In the genomic region with DNA sequence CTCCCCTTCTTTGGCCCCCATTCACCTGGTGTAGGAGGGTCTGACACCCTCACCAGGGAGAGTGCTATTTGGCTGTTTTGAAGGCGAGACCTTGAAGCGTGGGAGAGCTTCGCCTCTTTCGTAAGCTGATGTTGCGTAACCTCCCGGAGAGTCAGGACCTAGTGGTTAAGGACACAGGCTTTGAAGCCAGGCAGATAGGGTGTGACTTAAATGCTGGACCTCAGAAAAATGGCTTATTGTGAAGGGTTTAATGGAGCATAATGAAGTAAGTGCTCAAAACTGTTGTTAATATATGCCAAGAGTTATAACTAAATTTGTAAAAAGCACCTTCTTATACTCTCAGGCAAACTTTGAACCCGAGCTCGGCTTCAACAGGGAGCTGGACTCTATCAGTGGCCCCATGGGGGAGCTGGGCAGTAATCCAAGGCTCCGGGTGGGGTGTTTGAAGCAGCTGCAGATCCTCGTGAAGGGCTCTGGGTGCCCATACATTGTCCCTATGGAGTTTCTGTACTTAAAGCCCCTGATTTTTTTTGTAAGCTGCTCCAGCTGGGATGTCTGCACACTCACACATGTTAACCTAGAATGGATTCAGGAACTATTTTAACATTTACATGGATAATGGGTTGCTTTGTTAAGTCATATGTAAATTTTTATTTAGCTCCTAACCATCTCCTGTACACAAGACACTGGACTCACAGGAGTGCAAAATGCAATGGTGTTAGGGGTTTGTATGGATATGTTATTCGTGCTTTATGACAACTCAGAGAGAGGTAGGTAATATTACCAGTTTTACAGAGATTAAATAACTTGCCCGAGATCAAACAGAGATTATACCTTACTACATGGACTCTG, we compare ENCODE assay signal across 1 cellular context.
TF ChIP-seq lines count a peak whose summit lies in the region.

No MANE protein-coding gene starts in this region.

TF ChIP-seq in HepG2, 621 proteins besides CTCF, POLR2A, EP300 and RAD21 (continued from another document and continues in another):
- TF ChIP-seq, protein P1, sequence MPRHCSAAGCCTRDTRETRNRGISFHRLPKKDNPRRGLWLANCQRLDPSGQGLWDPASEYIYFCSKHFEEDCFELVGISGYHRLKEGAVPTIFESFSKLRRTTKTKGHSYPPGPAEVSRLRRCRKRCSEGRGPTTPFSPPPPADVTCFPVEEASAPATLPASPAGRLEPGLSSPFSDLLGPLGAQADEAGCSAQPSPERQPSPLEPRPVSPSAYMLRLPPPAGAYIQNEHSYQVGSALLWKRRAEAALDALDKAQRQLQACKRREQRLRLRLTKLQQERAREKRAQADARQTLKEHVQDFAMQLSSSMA (CRISPR knock-in tag; IDR thresholded peaks at IDR 0.05) = no peak
- TF ChIP-seq, protein P2, sequence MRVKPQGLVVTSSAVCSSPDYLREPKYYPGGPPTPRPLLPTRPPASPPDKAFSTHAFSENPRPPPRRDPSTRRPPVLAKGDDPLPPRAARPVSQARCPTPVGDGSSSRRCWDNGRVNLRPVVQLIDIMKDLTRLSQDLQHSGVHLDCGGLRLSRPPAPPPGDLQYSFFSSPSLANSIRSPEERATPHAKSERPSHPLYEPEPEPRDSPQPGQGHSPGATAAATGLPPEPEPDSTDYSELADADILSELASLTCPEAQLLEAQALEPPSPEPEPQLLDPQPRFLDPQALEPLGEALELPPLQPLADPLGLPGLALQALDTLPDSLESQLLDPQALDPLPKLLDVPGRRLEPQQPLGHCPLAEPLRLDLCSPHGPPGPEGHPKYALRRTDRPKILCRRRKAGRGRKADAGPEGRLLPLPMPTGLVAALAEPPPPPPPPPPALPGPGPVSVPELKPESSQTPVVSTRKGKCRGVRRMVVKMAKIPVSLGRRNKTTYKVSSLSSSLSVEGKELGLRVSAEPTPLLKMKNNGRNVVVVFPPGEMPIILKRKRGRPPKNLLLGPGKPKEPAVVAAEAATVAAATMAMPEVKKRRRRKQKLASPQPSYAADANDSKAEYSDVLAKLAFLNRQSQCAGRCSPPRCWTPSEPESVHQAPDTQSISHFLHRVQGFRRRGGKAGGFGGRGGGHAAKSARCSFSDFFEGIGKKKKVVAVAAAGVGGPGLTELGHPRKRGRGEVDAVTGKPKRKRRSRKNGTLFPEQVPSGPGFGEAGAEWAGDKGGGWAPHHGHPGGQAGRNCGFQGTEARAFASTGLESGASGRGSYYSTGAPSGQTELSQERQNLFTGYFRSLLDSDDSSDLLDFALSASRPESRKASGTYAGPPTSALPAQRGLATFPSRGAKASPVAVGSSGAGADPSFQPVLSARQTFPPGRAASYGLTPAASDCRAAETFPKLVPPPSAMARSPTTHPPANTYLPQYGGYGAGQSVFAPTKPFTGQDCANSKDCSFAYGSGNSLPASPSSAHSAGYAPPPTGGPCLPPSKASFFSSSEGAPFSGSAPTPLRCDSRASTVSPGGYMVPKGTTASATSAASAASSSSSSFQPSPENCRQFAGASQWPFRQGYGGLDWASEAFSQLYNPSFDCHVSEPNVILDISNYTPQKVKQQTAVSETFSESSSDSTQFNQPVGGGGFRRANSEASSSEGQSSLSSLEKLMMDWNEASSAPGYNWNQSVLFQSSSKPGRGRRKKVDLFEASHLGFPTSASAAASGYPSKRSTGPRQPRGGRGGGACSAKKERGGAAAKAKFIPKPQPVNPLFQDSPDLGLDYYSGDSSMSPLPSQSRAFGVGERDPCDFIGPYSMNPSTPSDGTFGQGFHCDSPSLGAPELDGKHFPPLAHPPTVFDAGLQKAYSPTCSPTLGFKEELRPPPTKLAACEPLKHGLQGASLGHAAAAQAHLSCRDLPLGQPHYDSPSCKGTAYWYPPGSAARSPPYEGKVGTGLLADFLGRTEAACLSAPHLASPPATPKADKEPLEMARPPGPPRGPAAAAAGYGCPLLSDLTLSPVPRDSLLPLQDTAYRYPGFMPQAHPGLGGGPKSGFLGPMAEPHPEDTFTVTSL (CRISPR knock-in tag; IDR thresholded peaks at IDR 0.05; ENCODE audit: borderline replicate concordance) = peak; percentile 97
- TF ChIP-seq AGO1 (IDR thresholded peaks at IDR 0.05; ENCODE audit: low read depth, low read length, poor library complexity, severe bottlenecking) (no peak), ZNF605 (CRISPR knock-in tag; IDR thresholded peaks at IDR 0.05) (peak; percentile 96), ZNF34 (CRISPR knock-in tag; IDR thresholded peaks at IDR 0.05; ENCODE audit: borderline replicate concordance) (peak; percentile 69; the same call in 1 of the 2 replicates), MBD4 (IDR thresholded peaks at IDR 0.05; ENCODE audit: borderline replicate concordance, low read length) (no peak), FOXK1 (CRISPR knock-in tag; IDR thresholded peaks at IDR 0.05; ENCODE audit: borderline replicate concordance, low read depth) (peak; percentile 91; the same call in 1 of the 2 replicates), ZFP82 (CRISPR knock-in tag; IDR thresholded peaks at IDR 0.05; ENCODE audit: borderline replicate concordance) (0 out of 2 replicates have a peak, but pooled peaks have one; percentile 70), BORCS8-MEF2B (CRISPR knock-in tag; IDR thresholded peaks at IDR 0.05) (peak; percentile 94), TCF7 (IDR thresholded peaks at IDR 0.05; ENCODE audit: low read depth) (peak; percentile 84), ZNF616 (CRISPR knock-in tag; IDR thresholded peaks at IDR 0.05; ENCODE audit: low read depth) (peak; percentile 57; the same call in 1 of the 2 replicates), ZNF30 (CRISPR knock-in tag; IDR thresholded peaks at IDR 0.05) (no peak), ZFAT (CRISPR knock-in tag; conservative IDR thresholded peaks at IDR 0.05) (no peak), HNRNPLL (IDR thresholded peaks at IDR 0.05; ENCODE audit: low read depth, low read length, poor library complexity, severe bottlenecking) (no peak), MED13 (CRISPR knock-in tag; IDR thresholded peaks at IDR 0.05) (no peak; the same call in 1 of the 2 replicates), CBX1 (IDR thresholded peaks at IDR 0.05; ENCODE audit: low read depth) (peak; percentile 38), KDM4B (CRISPR knock-in tag; IDR thresholded peaks at IDR 0.05) (peak; percentile 95), RXRB (CRISPR knock-in tag; IDR thresholded peaks at IDR 0.05; ENCODE audit: borderline replicate concordance) (peak; percentile 98), ZNF589 (CRISPR knock-in tag; conservative IDR thresholded peaks at IDR 0.05) (peak; percentile 94), ZNF749 (CRISPR knock-in tag; IDR thresholded peaks at IDR 0.05; ENCODE audit: borderline replicate concordance) (peak; percentile 75; the same call in 1 of the 2 replicates), ATF1 (CRISPR knock-in tag; IDR thresholded peaks at IDR 0.05) (no peak), ZBTB42 (CRISPR knock-in tag; IDR thresholded peaks at IDR 0.05) (no peak), ATAD3A (CRISPR knock-in tag; IDR thresholded peaks at IDR 0.05) (no peak), TBP (CRISPR knock-in tag; IDR thresholded peaks at IDR 0.05) (no peak; the same call in 1 of the 2 replicates), ZMAT3 (CRISPR knock-in tag; conservative IDR thresholded peaks at IDR 0.05) (peak; percentile 70; the same call in 1 of the 2 replicates), NFE2 (CRISPR knock-in tag; IDR thresholded peaks at IDR 0.05) (no peak), YEATS2 (CRISPR knock-in tag; IDR thresholded peaks at IDR 0.05; ENCODE audit: borderline replicate concordance) (peak; percentile 52; the same call in 1 of the 2 replicates), ZNF816 (CRISPR knock-in tag; IDR thresholded peaks at IDR 0.05; ENCODE audit: borderline replicate concordance) (peak; percentile 75; the same call in 1 of the 2 replicates), ZNF839 (CRISPR knock-in tag; IDR thresholded peaks at IDR 0.05; ENCODE audit: borderline replicate concordance) (no peak), SOX13 (IDR thresholded peaks at IDR 0.05) (peak; percentile 69), SOX13 (CRISPR knock-in tag; conservative IDR thresholded peaks at IDR 0.05 in 1 of 2, IDR thresholded peaks at IDR 0.05 in 1 of 2) (peak in 1 of 2 experiments; percentile 93; a peak in 2 of 4 replicates), ZSCAN12 (CRISPR knock-in tag; IDR thresholded peaks at IDR 0.05) (no peak), ZNF709 (CRISPR knock-in tag; IDR thresholded peaks at IDR 0.05) (0 out of 2 replicates have a peak, but pooled peaks have one; percentile 29), ZNF773 (CRISPR knock-in tag; IDR thresholded peaks at IDR 0.05; ENCODE audit: borderline replicate concordance) (no peak), GFI1 (CRISPR knock-in tag; IDR thresholded peaks at IDR 0.05; ENCODE audit: borderline replicate concordance) (peak; percentile 86), IKZF4 (CRISPR knock-in tag; IDR thresholded peaks at IDR 0.05; ENCODE audit: borderline replicate concordance, low read depth, not compliant biosample characterization) (no peak), ZNF333 (CRISPR knock-in tag; IDR thresholded peaks at IDR 0.05; ENCODE audit: borderline replicate concordance) (no peak), ZNF562 (CRISPR knock-in tag; IDR thresholded peaks at IDR 0.05; ENCODE audit: borderline replicate concordance) (no peak), HCFC1 (IDR thresholded peaks at IDR 0.05; ENCODE audit: low read depth, low read length) (no peak), PPARG (CRISPR knock-in tag; conservative IDR thresholded peaks at IDR 0.05) (peak; percentile 85), SSRP1 (CRISPR knock-in tag; IDR thresholded peaks at IDR 0.05) (peak; percentile 95), ZNF431 (CRISPR knock-in tag; IDR thresholded peaks at IDR 0.05; ENCODE audit: borderline replicate concordance, low read depth) (peak; percentile 70; the same call in 1 of the 2 replicates), ZNF234 (CRISPR knock-in tag; conservative IDR thresholded peaks at IDR 0.05) (no peak), HDAC1 (CRISPR knock-in tag; IDR thresholded peaks at IDR 0.05) (peak; percentile 92), TOPORS (CRISPR knock-in tag; IDR thresholded peaks at IDR 0.05) (no peak), NR3C1 (CRISPR knock-in tag; IDR thresholded peaks at IDR 0.05) (no peak), ATF7-NPFF (CRISPR knock-in tag; IDR thresholded peaks at IDR 0.05; ENCODE audit: low read depth) (peak; percentile 82; the same call in 1 of the 2 replicates), GTF3A (CRISPR knock-in tag; conservative IDR thresholded peaks at IDR 0.05) (0 out of 2 replicates have a peak, but pooled peaks have one; percentile 56), ZNF180 (CRISPR knock-in tag; IDR thresholded peaks at IDR 0.05; ENCODE audit: borderline replicate concordance, low read depth) (no peak), ZNF629 (CRISPR knock-in tag; conservative IDR thresholded peaks at IDR 0.05) (peak; percentile 27; the same call in 1 of the 2 replicates), PTBP1 (IDR thresholded peaks at IDR 0.05; ENCODE audit: low read depth, low read length, poor library complexity, severe bottlenecking) (no peak), SALL1 (CRISPR knock-in tag; IDR thresholded peaks at IDR 0.05) (peak; percentile 98)
- TF ChIP-seq, protein P3, sequence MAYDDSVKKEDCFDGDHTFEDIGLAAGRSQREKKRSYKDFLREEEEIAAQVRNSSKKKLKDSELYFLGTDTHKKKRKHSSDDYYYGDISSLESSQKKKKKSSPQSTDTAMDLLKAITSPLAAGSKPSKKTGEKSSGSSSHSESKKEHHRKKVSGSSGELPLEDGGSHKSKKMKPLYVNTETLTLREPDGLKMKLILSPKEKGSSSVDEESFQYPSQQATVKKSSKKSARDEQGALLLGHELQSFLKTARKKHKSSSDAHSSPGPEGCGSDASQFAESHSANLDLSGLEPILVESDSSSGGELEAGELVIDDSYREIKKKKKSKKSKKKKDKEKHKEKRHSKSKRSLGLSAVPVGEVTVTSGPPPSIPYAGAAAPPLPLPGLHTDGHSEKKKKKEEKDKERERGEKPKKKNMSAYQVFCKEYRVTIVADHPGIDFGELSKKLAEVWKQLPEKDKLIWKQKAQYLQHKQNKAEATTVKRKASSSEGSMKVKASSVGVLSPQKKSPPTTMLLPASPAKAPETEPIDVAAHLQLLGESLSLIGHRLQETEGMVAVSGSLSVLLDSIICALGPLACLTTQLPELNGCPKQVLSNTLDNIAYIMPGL (CRISPR knock-in tag; IDR thresholded peaks at IDR 0.05; ENCODE audit: borderline replicate concordance in 1 of 2, low read depth in 1 of 2) = peak; percentile 76 to 79; a peak in 3 of 4 replicates
- TF ChIP-seq, protein P4, sequence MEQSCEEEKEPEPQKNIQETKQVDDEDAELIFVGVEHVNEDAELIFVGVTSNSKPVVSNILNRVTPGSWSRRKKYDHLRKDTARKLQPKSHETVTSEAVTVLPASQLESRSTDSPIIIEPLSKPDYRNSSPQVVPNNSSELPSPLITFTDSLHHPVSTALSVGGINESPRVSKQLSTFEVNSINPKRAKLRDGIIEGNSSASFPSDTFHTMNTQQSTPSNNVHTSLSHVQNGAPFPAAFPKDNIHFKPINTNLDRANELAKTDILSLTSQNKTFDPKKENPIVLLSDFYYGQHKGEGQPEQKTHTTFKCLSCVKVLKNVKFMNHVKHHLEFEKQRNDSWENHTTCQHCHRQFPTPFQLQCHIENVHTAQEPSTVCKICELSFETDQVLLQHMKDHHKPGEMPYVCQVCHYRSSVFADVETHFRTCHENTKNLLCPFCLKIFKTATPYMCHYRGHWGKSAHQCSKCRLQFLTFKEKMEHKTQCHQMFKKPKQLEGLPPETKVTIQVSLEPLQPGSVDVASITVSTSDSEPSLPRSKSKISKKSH (CRISPR knock-in tag; IDR thresholded peaks at IDR 0.05; ENCODE audit: borderline replicate concordance) = no peak
- TF ChIP-seq, protein P5, sequence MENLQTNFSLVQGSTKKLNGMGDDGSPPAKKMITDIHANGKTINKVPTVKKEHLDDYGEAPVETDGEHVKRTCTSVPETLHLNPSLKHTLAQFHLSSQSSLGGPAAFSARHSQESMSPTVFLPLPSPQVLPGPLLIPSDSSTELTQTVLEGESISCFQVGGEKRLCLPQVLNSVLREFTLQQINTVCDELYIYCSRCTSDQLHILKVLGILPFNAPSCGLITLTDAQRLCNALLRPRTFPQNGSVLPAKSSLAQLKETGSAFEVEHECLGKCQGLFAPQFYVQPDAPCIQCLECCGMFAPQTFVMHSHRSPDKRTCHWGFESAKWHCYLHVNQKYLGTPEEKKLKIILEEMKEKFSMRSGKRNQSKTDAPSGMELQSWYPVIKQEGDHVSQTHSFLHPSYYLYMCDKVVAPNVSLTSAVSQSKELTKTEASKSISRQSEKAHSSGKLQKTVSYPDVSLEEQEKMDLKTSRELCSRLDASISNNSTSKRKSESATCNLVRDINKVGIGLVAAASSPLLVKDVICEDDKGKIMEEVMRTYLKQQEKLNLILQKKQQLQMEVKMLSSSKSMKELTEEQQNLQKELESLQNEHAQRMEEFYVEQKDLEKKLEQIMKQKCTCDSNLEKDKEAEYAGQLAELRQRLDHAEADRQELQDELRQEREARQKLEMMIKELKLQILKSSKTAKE (CRISPR knock-in tag; IDR thresholded peaks at IDR 0.05; ENCODE audit: borderline replicate concordance) = peak; percentile 79
- TF ChIP-seq, protein P6, sequence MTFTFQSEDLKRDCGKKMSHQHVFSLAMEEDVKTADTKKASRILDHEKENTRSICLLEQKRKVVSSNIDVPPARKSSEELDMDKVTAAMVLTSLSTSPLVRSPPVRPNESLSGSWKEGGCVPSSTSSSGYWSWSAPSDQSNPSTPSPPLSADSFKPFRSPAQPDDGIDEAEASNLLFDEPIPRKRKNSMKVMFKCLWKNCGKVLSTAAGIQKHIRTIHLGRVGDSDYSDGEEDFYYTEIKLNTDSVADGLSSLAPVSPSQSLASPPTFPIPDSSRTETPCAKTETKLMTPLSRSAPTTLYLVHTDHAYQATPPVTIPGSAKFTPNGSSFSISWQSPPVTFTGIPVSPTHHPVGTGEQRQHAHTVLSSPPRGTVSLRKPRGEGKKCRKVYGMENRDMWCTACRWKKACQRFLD (CRISPR knock-in tag; IDR thresholded peaks at IDR 0.05; ENCODE audit: borderline replicate concordance) = no peak
